ENCODE assay signal across 13 cellular contexts in the genomic region with DNA sequence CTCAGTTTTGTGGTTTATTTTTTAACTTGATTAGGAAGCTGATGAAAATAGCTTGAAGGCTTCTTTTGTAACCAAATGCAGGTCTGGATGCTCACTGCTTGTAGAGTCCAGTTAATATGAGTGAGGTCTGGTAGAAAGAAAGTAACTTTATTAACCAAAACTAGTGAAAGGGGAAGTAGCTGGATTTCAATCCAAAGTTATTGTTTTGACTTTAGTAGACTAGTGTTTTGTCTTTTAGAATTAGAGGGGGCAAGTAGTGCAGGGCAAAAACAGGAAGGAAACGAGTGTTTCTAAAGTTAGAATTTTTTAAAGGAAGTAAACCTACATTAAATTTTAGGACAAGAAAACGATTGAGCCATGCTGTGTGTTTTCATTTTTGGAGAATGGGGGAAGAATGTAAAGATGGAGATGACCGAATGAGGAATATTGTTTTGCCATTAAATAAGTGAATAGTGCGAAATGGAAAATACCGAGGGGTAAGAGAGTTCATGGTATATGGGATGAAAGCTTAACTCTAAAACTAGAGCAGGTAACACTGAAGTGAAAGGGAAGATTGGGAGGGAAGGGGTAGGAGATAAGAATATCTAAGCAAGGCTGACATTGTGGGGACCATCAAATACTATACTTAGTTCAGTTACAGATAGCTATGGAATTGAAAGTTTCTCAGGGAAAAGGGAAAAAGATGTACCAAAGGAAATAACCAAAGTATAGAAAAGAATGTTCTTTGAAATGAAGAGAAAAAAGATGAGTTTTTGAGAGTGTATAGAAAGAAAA. TPM values are rescaled to one million over a fixed set of nuclear protein-coding genes. Genes with fewer than 3 reads are reported as not detected.
DNase-seq lines count a peak whose midpoint lies in the region; ATAC-seq and TF ChIP-seq lines count a peak whose summit lies in the region.
"Had no signal": no experiment of that assay in that cellular context is flagged by ENCODE, and none has a peak within 500 bp of the region (broad histone marks: within the 10 kb centered on the region; RNA-seq: fewer than 3 reads in every experiment).

No MANE protein-coding gene starts in this region.

- peaks cover 45% of the 10 kb centered on the region for H3K79me2 ChIP-seq in DOHH2 (ENCODE audit: control insufficient read depth, low read length)

- H3K4me1 Mint-ChIP-seq in T-helper 17 cell (peaks cover 38% of the 10 kb centered on the region), memory B cell (peaks cover 44% of the 10 kb centered on the region)

- no peaks in the 10 kb centered on the region for H3K27me3 Mint-ChIP-seq in T-helper 17 cell
- no peaks in the 10 kb centered on the region for H3K27me3 Mint-ChIP-seq in memory B cell

- peak overlapping the region; percentile 91 for H3K4me2 ChIP-seq in DOHH2 (ENCODE audit: low read length)

- no peaks in the 10 kb centered on the region for H3K9me2 ChIP-seq in DOHH2 (replicated peaks; ENCODE audit: control insufficient read depth, low read length)

- H3K4me3 Mint-ChIP-seq in T-helper 17 cell (peak overlapping the region; percentile 79), memory B cell (peak overlapping the region; percentile 74)

- DNase-seq in KBM-7 = peak; percentile 95
- no peak for DNase-seq in T-helper 17 cell
- peak in 1 of 2 donors; percentile 34 for DNase-seq in memory B cell (ENCODE audit: low spot score in 2 of 2)
- no peak for DNase-seq in cerebellar cortex (ENCODE audit: low spot score)
- DNase-seq in HT-29 (ENCODE audit: low spot score) = no peak
- DNase-seq: activated effector memory CD4-positive, alpha-beta T cell treated with Interleukin-2 at 50 U/mL for 16 hours; Caco-2; right lobe of liver had no signal

- TF ChIP-seq CTCF in DOHH2 (IDR thresholded peaks at IDR 0.05; ENCODE audit: low read depth, low read length, poor library complexity, severe bottlenecking) = no peak

- H3K9me3 Mint-ChIP-seq in memory B cell = no peaks in the 10 kb centered on the region

- peaks cover 70% of the 10 kb centered on the region for H3K4me1 ChIP-seq in DOHH2 (ENCODE audit: control insufficient read depth, low read length)
- H3K4me1 ChIP-seq: Caco-2 had no signal

- H3K9me3 ChIP-seq in DOHH2 (ENCODE audit: control insufficient read depth, insufficient read depth, low read length) = no peaks in the 10 kb centered on the region
- no peaks in the 10 kb centered on the region for H3K9me3 ChIP-seq in T-helper 17 cell (ENCODE audit: control insufficient read depth, low read length, poor library complexity, severe bottlenecking)
- H3K9me3 ChIP-seq: Caco-2, right lobe of liver, thoracic aorta had no signal

- H3K4me3 ChIP-seq in DOHH2 (ENCODE audit: low read length) = peak overlapping the region; percentile 67
- H3K4me3 ChIP-seq: right lobe of liver, thoracic aorta had no signal

- H3F3A ChIP-seq in DOHH2 (ENCODE audit: control insufficient read depth, insufficient read depth) = peaks cover 23% of the 10 kb centered on the region

- H4K20me1 ChIP-seq in DOHH2 (ENCODE audit: control insufficient read depth, insufficient read depth, low read depth, low read length) = no peaks in the 10 kb centered on the region

- H3K27ac ChIP-seq in DOHH2 (ENCODE audit: low read depth, low read length) = peak overlapping the region; percentile 70
- H3K27ac ChIP-seq: right lobe of liver, thoracic aorta, VCaP had no signal

- H3K36me3 Mint-ChIP-seq in T-helper 17 cell (ENCODE audit: low read depth) (peaks cover 8% of the 10 kb centered on the region), memory B cell (peaks cover 14% of the 10 kb centered on the region)

- in situ Hi-C loops in KBM-7 (cut with MboI; ENCODE audit: low pct_unique_long_range_greater_than_20kb, low sequenced_read_pairs) = no loop called here

- peak; percentile 38 for ATAC-seq in T-helper 17 cell
- ATAC-seq in memory B cell (ENCODE audit: low read depth) = peak; percentile 94
- no peak for ATAC-seq in GM21528 (IDR thresholded peaks at IDR 0.05; ENCODE audit: low FRiP score, unreplicated experiment)
- no peak for ATAC-seq in GM21619 (IDR thresholded peaks at IDR 0.05; ENCODE audit: unreplicated experiment)

- H3K36me3 ChIP-seq in DOHH2 (ENCODE audit: control insufficient read depth, low read length) = peaks cover 32% of the 10 kb centered on the region
- H3K36me3 ChIP-seq: right lobe of liver, thoracic aorta had no signal

- H3K27ac Mint-ChIP-seq in T-helper 17 cell (peak overlapping the region; percentile 92), memory B cell (peak overlapping the region; percentile 83)

- H3K27me3 ChIP-seq in DOHH2 (ENCODE audit: control insufficient read depth, low read length) = no peaks in the 10 kb centered on the region
- H3K27me3 ChIP-seq: right lobe of liver had no signal

RNA-seq across cellular contexts. Expression of a gene that starts 40.0 kb away (rescaled TPM):
- total RNA-seq in T-helper 17 cell = 100 to 1,000 TPM; 219 to 288 TPM
- total RNA-seq in HT-29 (2014; rRNA removed; shearing (Covaris generic)) = 39.4 and 47.6 TPM in 2 replicates

RNA-seq across cellular contexts. Expression of a gene that starts 52.7 kb away (rescaled TPM):
- total RNA-seq in T-helper 17 cell = 1 to 10 TPM in 1 of 2 donors, under 1 TPM in 1; 0.81 to 1.1 TPM
- total RNA-seq in HT-29 (2014; rRNA removed; shearing (Covaris generic)) = 0.68 and 1.0 TPM in 2 replicates
- total RNA-seq: Caco-2 had no signal

Comparison
In these comparisons a context has a peak if more than half of its experiments do, and no peak if none do; other contexts are left out.
1. ATAC-seq: peak in T-helper 17 cell (single experiment) and memory B cell (single experiment); none in GM21528 (single experiment) and GM21619 (single experiment).